Comparison of ENCODE assay signal across 2 cellular contexts in the genomic region with DNA sequence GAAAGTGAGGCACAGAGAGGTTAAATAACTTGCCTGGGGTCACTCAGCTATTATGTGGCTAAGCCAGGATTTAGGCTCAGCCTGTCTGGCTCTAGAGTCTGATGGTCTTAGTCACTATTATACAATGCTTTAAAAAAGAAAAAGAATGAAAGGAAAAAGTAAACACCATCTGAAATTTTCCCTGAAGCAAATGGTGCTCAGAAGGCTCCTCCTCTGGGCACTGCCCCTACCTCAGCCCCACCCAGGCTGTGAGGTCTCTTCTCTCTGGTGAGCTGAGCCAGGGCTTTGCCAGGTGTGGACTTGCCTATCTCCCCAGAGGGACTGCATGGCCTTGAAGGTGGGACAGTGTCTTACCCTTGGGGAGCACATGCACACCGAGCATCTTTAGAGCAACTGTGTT.
TF ChIP-seq lines count a peak whose summit lies in the region.

No MANE protein-coding gene starts in this region.

TF ChIP-seq in IMR-90, 13 proteins besides CTCF, POLR2A, EP300 and RAD21:
- TF ChIP-seq, protein P1, sequence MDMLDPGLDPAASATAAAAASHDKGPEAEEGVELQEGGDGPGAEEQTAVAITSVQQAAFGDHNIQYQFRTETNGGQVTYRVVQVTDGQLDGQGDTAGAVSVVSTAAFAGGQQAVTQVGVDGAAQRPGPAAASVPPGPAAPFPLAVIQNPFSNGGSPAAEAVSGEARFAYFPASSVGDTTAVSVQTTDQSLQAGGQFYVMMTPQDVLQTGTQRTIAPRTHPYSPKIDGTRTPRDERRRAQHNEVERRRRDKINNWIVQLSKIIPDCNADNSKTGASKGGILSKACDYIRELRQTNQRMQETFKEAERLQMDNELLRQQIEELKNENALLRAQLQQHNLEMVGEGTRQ (IDR thresholded peaks at IDR 0.05; ENCODE audit: low read depth, low read length): no peak
- TF ChIP-seq, protein P2, sequence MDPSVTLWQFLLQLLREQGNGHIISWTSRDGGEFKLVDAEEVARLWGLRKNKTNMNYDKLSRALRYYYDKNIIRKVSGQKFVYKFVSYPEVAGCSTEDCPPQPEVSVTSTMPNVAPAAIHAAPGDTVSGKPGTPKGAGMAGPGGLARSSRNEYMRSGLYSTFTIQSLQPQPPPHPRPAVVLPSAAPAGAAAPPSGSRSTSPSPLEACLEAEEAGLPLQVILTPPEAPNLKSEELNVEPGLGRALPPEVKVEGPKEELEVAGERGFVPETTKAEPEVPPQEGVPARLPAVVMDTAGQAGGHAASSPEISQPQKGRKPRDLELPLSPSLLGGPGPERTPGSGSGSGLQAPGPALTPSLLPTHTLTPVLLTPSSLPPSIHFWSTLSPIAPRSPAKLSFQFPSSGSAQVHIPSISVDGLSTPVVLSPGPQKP (IDR thresholded peaks at IDR 0.05; ENCODE audit: borderline replicate concordance, low read depth, low read length): no peak
- TF ChIP-seq RCOR1 (IDR thresholded peaks at IDR 0.05; ENCODE audit: insufficient replicate concordance, low read length): no peak
- no peak for TF ChIP-seq MAFK (IDR thresholded peaks at IDR 0.05; ENCODE audit: low read depth, low read length)
- TF ChIP-seq SMC3 (IDR thresholded peaks at IDR 0.05; ENCODE audit: low read depth, low read length): no peak
- TF ChIP-seq MAZ (IDR thresholded peaks at IDR 0.05; ENCODE audit: borderline replicate concordance, low read depth, low read length): no peak
TF ChIP-seq in IMR-90: peak in this region for 0.

TF ChIP-seq in WTC11, 78 proteins besides CTCF, POLR2A, EP300 and RAD21:
- TF ChIP-seq, protein P3, sequence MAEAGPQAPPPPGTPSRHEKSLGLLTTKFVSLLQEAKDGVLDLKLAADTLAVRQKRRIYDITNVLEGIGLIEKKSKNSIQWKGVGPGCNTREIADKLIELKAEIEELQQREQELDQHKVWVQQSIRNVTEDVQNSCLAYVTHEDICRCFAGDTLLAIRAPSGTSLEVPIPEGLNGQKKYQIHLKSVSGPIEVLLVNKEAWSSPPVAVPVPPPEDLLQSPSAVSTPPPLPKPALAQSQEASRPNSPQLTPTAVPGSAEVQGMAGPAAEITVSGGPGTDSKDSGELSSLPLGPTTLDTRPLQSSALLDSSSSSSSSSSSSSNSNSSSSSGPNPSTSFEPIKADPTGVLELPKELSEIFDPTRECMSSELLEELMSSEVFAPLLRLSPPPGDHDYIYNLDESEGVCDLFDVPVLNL (CRISPR knock-in tag; IDR thresholded peaks at IDR 0.05; ENCODE audit: borderline replicate concordance, low read depth): no peak
- TF ChIP-seq ZNF396 (CRISPR knock-in tag; IDR thresholded peaks at IDR 0.05; ENCODE audit: borderline replicate concordance) (no peak), ZNF138 (CRISPR knock-in tag; conservative IDR thresholded peaks at IDR 0.05) (no peak), SOX15 (CRISPR knock-in tag; IDR thresholded peaks at IDR 0.05) (no peak), ZNF416 (CRISPR knock-in tag; IDR thresholded peaks at IDR 0.05) (no peak), MYBL2 (CRISPR knock-in tag; IDR thresholded peaks at IDR 0.05) (no peak), SMAD4 (CRISPR knock-in tag; IDR thresholded peaks at IDR 0.05) (no peak), PRRX2 (CRISPR knock-in tag; IDR thresholded peaks at IDR 0.05) (no peak), SP1 (CRISPR knock-in tag; conservative IDR thresholded peaks at IDR 0.05) (no peak), IRF2 (CRISPR knock-in tag; IDR thresholded peaks at IDR 0.05; ENCODE audit: borderline replicate concordance, low read depth) (no peak), NFATC4 (CRISPR knock-in tag; IDR thresholded peaks at IDR 0.05) (no peak), ZNF671 (CRISPR knock-in tag; IDR thresholded peaks at IDR 0.05) (no peak), ZNF263 (CRISPR knock-in tag; IDR thresholded peaks at IDR 0.05; ENCODE audit: low read depth) (no peak), NFE2L1 (CRISPR knock-in tag; IDR thresholded peaks at IDR 0.05) (no peak), GTF2I (CRISPR knock-in tag; conservative IDR thresholded peaks at IDR 0.05) (no peak), RELA (CRISPR knock-in tag; IDR thresholded peaks at IDR 0.05; ENCODE audit: borderline replicate concordance) (no peak)
- TF ChIP-seq, protein P4, sequence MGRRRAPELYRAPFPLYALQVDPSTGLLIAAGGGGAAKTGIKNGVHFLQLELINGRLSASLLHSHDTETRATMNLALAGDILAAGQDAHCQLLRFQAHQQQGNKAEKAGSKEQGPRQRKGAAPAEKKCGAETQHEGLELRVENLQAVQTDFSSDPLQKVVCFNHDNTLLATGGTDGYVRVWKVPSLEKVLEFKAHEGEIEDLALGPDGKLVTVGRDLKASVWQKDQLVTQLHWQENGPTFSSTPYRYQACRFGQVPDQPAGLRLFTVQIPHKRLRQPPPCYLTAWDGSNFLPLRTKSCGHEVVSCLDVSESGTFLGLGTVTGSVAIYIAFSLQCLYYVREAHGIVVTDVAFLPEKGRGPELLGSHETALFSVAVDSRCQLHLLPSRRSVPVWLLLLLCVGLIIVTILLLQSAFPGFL (CRISPR knock-in tag; IDR thresholded peaks at IDR 0.05; ENCODE audit: borderline replicate concordance): no peak
- TF ChIP-seq, protein P5, sequence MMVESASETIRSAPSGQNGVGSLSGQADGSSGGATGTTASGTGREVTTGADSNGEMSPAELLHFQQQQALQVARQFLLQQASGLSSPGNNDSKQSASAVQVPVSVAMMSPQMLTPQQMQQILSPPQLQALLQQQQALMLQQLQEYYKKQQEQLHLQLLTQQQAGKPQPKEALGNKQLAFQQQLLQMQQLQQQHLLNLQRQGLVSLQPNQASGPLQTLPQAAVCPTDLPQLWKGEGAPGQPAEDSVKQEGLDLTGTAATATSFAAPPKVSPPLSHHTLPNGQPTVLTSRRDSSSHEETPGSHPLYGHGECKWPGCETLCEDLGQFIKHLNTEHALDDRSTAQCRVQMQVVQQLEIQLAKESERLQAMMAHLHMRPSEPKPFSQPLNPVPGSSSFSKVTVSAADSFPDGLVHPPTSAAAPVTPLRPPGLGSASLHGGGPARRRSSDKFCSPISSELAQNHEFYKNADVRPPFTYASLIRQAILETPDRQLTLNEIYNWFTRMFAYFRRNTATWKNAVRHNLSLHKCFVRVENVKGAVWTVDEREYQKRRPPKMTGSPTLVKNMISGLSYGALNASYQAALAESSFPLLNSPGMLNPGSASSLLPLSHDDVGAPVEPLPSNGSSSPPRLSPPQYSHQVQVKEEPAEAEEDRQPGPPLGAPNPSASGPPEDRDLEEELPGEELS (CRISPR knock-in tag; IDR thresholded peaks at IDR 0.05): no peak
- TF ChIP-seq, protein P6, sequence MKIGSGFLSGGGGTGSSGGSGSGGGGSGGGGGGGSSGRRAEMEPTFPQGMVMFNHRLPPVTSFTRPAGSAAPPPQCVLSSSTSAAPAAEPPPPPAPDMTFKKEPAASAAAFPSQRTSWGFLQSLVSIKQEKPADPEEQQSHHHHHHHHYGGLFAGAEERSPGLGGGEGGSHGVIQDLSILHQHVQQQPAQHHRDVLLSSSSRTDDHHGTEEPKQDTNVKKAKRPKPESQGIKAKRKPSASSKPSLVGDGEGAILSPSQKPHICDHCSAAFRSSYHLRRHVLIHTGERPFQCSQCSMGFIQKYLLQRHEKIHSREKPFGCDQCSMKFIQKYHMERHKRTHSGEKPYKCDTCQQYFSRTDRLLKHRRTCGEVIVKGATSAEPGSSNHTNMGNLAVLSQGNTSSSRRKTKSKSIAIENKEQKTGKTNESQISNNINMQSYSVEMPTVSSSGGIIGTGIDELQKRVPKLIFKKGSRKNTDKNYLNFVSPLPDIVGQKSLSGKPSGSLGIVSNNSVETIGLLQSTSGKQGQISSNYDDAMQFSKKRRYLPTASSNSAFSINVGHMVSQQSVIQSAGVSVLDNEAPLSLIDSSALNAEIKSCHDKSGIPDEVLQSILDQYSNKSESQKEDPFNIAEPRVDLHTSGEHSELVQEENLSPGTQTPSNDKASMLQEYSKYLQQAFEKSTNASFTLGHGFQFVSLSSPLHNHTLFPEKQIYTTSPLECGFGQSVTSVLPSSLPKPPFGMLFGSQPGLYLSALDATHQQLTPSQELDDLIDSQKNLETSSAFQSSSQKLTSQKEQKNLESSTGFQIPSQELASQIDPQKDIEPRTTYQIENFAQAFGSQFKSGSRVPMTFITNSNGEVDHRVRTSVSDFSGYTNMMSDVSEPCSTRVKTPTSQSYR (CRISPR knock-in tag; IDR thresholded peaks at IDR 0.05): no peak
